In genomic region chr1:182147136-182147815, GRCh38 we compare ENCODE assay signal across 9 cellular contexts.
DNase-seq lines count a peak whose midpoint lies in the region; ATAC-seq and TF ChIP-seq lines count a peak whose summit lies in the region.
"Had no signal": no experiment of that assay in that cellular context is flagged by ENCODE, and none has a peak within 500 bp of the region (broad histone marks: within the 10 kb centered on the region; RNA-seq: fewer than 3 reads in every experiment).

No MANE protein-coding gene starts in this region.

- no peaks in the 10 kb centered on the region for H3K36me3 ChIP-seq in mammary epithelial cell (ENCODE audit: insufficient read depth, low read length)

- H3K27me3 ChIP-seq in mammary epithelial cell (ENCODE audit: insufficient read depth, low read length) = no peaks in the 10 kb centered on the region

- H3K27ac ChIP-seq in mammary epithelial cell (ENCODE audit: insufficient read depth, low read depth, low read length) = no peak overlapping the region

- CTCF ChIA-PET in mammary epithelial cell (lab: Charles Lee; ENCODE audit: low non-redundant PET) = interaction anchor here (0.6 kb wide), 1 partner anchor 230 kb away, joined by 4 read pairs; no protein-coding TSS in a partner anchor

- DNase-seq in CD1c-positive myeloid dendritic cell (ENCODE audit: extremely low spot score) = peak; percentile 95
- peak; percentile 34 for DNase-seq in mammary epithelial cell
- DNase-seq in dermis blood vessel endothelial cell = no peak
- DNase-seq in NCI-H774 (lab: John Stamatoyannopoulos, UW) = no peak
- no peak for DNase-seq in ACHN
- DNase-seq in NCI-H1105 treated with DMSO at 0.1 percent for 48 hours (lab: John Stamatoyannopoulos, UW) = no peak
- DNase-seq: CD4-positive, CD25-positive, alpha-beta regulatory T cell had no signal

- ATAC-seq in GM19467 (IDR thresholded peaks at IDR 0.05; ENCODE audit: unreplicated experiment) (peak; percentile 77), HG03159 (IDR thresholded peaks at IDR 0.05; ENCODE audit: unreplicated experiment) (peak; percentile 90)

- no peak overlapping the region for H3K9ac ChIP-seq in mammary epithelial cell (ENCODE audit: insufficient read depth, low read length)

- in situ Hi-C loops in mammary epithelial cell (cut with MboI; ENCODE audit: low sequenced_read_pairs in 2 of 2) (loop anchor here in 1 of 2 donors (10.0 kb wide), 1 partner anchor 62 kb away; no protein-coding TSS in a partner anchor), ACHN (cut with HindIII; ENCODE audit: low pct_ligation_motif_present, low pct_unique_long_range_greater_than_20kb, low sequenced_read_pairs) (no loop called here)

- dilution Hi-C loops in mammary epithelial cell (cut with HindIII; ENCODE audit: low sequenced_read_pairs) = loop anchor here (5.0 to 10.0 kb wide), 2 partner anchors 35 to 62 kb away; no protein-coding TSS in a partner anchor

- H3K9me3 ChIP-seq in mammary epithelial cell (replicated peaks; ENCODE audit: insufficient read depth, low read length) = no peaks in the 10 kb centered on the region

- H3K4me1 ChIP-seq in mammary epithelial cell (ENCODE audit: insufficient read depth, low read length) = peaks cover 38% of the 10 kb centered on the region

- intact Hi-C loops in mammary epithelial cell (cut with micrococcal nuclease) = no loop called here

- no peaks in the 10 kb centered on the region for H3K79me2 ChIP-seq in mammary epithelial cell (ENCODE audit: insufficient read depth, low read length)

- TF ChIP-seq CTCF in mammary epithelial cell (conservative IDR thresholded peaks at IDR 0.05 in 1 of 2, IDR thresholded peaks at IDR 0.05 in 1 of 2; ENCODE audit: extremely low read depth in 1 of 2, insufficient read depth in 1 of 2, low read depth in 1 of 2, low read length in 2 of 2) = no peak

- H4K20me1 ChIP-seq in mammary epithelial cell (ENCODE audit: insufficient read depth, low read length) = no peaks in the 10 kb centered on the region

- 99% methylated on average over 4 of the region's 4 CpGs for WGBS in mammary epithelial cell (ENCODE audit: low coverage, missing lambda C conversion rate)

- H2AFZ ChIP-seq in mammary epithelial cell (ENCODE audit: low read depth, low read length) = no peak overlapping the region

- H3K4me3 ChIP-seq in mammary epithelial cell (replicated peaks in 1 of 3; ENCODE audit: insufficient read depth in 1 of 3, low read depth in 2 of 3, low read length in 3 of 3) = no peak overlapping the region

- BruUV-seq in mammary epithelial cell (replicated peaks; lab: Mats Ljungman, UMichigan) = no TSS peak

- H3K4me2 ChIP-seq in mammary epithelial cell (ENCODE audit: insufficient read depth, low read depth, low read length) = no peak overlapping the region

Comparison
In these comparisons a context has a peak if more than half of its experiments do, and no peak if none do; other contexts are left out.
1. DNase-seq: peak in CD1c-positive myeloid dendritic cell (single experiment) and mammary epithelial cell (single experiment); none in dermis blood vessel endothelial cell (single experiment), NCI-H774 (single experiment), ACHN (single experiment) and NCI-H1105 treated with DMSO at 0.1 percent for 48 hours (single experiment).